10 cellular contexts compared by ENCODE assay signal in genomic region chr2:47631840-47632398, GRCh38.
DNase-seq lines count a peak whose midpoint lies in the region; ATAC-seq and TF ChIP-seq lines count a peak whose summit lies in the region.
"Had no signal": no experiment of that assay in that cellular context is flagged by ENCODE, and none has a peak within 500 bp of the region (broad histone marks: within the 10 kb centered on the region; RNA-seq: fewer than 3 reads in every experiment).

No MANE protein-coding gene starts in this region.

- H3K4me3 Mint-ChIP-seq in nephron progenitor cell = no peak overlapping the region
- H3K4me3 Mint-ChIP-seq: CD14-positive monocyte had no signal

- no peaks in the 10 kb centered on the region for H3K9me3 Mint-ChIP-seq in nephron progenitor cell

- ATAC-seq in HG03439 (IDR thresholded peaks at IDR 0.05; ENCODE audit: unreplicated experiment) = no peak

- H3K4me1 Mint-ChIP-seq in nephron progenitor cell = peaks cover 49% of the 10 kb centered on the region

- DNase-seq in AG08395 (ENCODE audit: low spot score) (peak; percentile 97), NCI-H226 (peak; percentile 63), dermis blood vessel endothelial cell (peak; percentile 38), nephron progenitor cell (no peak), ecto neural progenitor cell (ENCODE audit: low spot score) (no peak), NCI-H2029 treated with DMSO at 0.1 percent for 48 hours (lab: John Stamatoyannopoulos, UW) (no peak), NCI-H1048 (lab: John Stamatoyannopoulos, UW) (no peak)
- DNase-seq: NCI-H2029 had no signal

- peak overlapping the region; percentile 40 for H3K27ac Mint-ChIP-seq in nephron progenitor cell
- H3K27ac Mint-ChIP-seq: CD14-positive monocyte had no signal

- no peak for TF ChIP-seq CTCF in nephron progenitor cell (IDR thresholded peaks at IDR 0.05)

- H3K36me3 Mint-ChIP-seq in nephron progenitor cell (ENCODE audit: low read depth) = no peaks in the 10 kb centered on the region
- H3K36me3 Mint-ChIP-seq: CD14-positive monocyte had no signal

- H3K27me3 Mint-ChIP-seq in nephron progenitor cell (ENCODE audit: low read depth, poor library complexity) = peaks cover 15% of the 10 kb centered on the region

Comparison
In these comparisons a context has a peak if more than half of its experiments do, and no peak if none do; other contexts are left out.
1. DNase-seq: peak in AG08395 (single experiment), NCI-H226 (single experiment) and dermis blood vessel endothelial cell (single experiment); none in nephron progenitor cell (single experiment), ecto neural progenitor cell (single experiment), NCI-H2029 treated with DMSO at 0.1 percent for 48 hours (single experiment) and NCI-H1048 (single experiment).